ENCODE assay signal across 2 cellular contexts in genomic region chr11:61024938-61025818, GRCh38.
A peak's percentile ranks its signal among the peaks of the same experiment; 100 is the strongest.
TF ChIP-seq lines count a peak whose summit lies in the region.

No MANE protein-coding gene starts in this region.

TF ChIP-seq in SK-N-SH treated with all-trans-retinoic acid at 6 μM for 48 hours, 23 proteins besides CTCF, POLR2A, EP300 and RAD21 (continued from another document):
- TF ChIP-seq ZFP3 (CRISPR knock-in tag; IDR thresholded peaks at IDR 0.05): peak; percentile 93
- TF ChIP-seq TOX (CRISPR knock-in tag; IDR thresholded peaks at IDR 0.05; ENCODE audit: borderline replicate concordance): no peak

TF ChIP-seq in SK-N-SH, 30 proteins besides CTCF, POLR2A, EP300 and RAD21:
- TF ChIP-seq CHD2 (IDR thresholded peaks at IDR 0.05; ENCODE audit: low read length, partially characterized antibody): no peak
- no peak for TF ChIP-seq RXRA (IDR thresholded peaks at IDR 0.05; ENCODE audit: borderline replicate concordance, low read depth)
- TF ChIP-seq FOXJ3 (CRISPR knock-in tag; IDR thresholded peaks at IDR 0.05): no peak
- no peak for TF ChIP-seq EZH2phosphoT487 (IDR thresholded peaks at IDR 0.05; ENCODE audit: borderline replicate concordance, low read depth)
- no peak for TF ChIP-seq TAF1 (IDR thresholded peaks at IDR 0.05; ENCODE audit: borderline replicate concordance, low read depth, low read length)
- no peak for TF ChIP-seq ELF1 (IDR thresholded peaks at IDR 0.05)
- TF ChIP-seq USF1 (IDR thresholded peaks at IDR 0.05; ENCODE audit: borderline replicate concordance, low read depth): no peak
- no peak for TF ChIP-seq PBX3 (IDR thresholded peaks at IDR 0.05)
- no peak for TF ChIP-seq SIN3A (IDR thresholded peaks at IDR 0.05; ENCODE audit: borderline replicate concordance, low read depth, low read length)
- no peak for TF ChIP-seq ZBTB33 (IDR thresholded peaks at IDR 0.05; ENCODE audit: borderline replicate concordance, low read depth)
